In genomic region chr14:54975856-54976255, GRCh38 we compare ENCODE assay signal across 2 cellular contexts.
TF ChIP-seq lines count a peak whose summit lies in the region.

No MANE protein-coding gene starts in this region.

TF ChIP-seq in SK-N-SH, 30 proteins besides CTCF, POLR2A, EP300 and RAD21 (continued from another document):
- no peak for TF ChIP-seq REST (IDR thresholded peaks at IDR 0.05; ENCODE audit: low read depth, low read length)
- no peak for TF ChIP-seq FOSL2 (IDR thresholded peaks at IDR 0.05; ENCODE audit: borderline replicate concordance, low read depth)
- TF ChIP-seq EZH2phosphoT487 (IDR thresholded peaks at IDR 0.05; ENCODE audit: borderline replicate concordance, low read depth), result no peak
- no peak for TF ChIP-seq SMC3 (IDR thresholded peaks at IDR 0.05; ENCODE audit: low read depth, low read length)
- TF ChIP-seq GATA2 (CRISPR knock-in tag; IDR thresholded peaks at IDR 0.05), result no peak
- no peak for TF ChIP-seq ELF1 (IDR thresholded peaks at IDR 0.05)

TF ChIP-seq in SK-N-SH treated with all-trans-retinoic acid at 6 μM for 48 hours, 23 proteins besides CTCF, POLR2A, EP300 and RAD21 (continued from another document):
- TF ChIP-seq, protein P1, sequence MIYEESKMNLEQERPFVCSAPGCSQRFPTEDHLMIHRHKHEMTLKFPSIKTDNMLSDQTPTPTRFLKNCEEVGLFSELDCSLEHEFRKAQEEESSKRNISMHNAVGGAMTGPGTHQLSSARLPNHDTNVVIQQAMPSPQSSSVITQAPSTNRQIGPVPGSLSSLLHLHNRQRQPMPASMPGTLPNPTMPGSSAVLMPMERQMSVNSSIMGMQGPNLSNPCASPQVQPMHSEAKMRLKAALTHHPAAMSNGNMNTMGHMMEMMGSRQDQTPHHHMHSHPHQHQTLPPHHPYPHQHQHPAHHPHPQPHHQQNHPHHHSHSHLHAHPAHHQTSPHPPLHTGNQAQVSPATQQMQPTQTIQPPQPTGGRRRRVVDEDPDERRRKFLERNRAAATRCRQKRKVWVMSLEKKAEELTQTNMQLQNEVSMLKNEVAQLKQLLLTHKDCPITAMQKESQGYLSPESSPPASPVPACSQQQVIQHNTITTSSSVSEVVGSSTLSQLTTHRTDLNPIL (CRISPR knock-in tag; IDR thresholded peaks at IDR 0.05; ENCODE audit: low read depth), result no peak
- TF ChIP-seq TCF4 (CRISPR knock-in tag; IDR thresholded peaks at IDR 0.05; ENCODE audit: borderline replicate concordance) (no peak), ZNF70 (CRISPR knock-in tag; IDR thresholded peaks at IDR 0.05) (no peak), ISL1 (CRISPR knock-in tag; IDR thresholded peaks at IDR 0.05) (no peak), ZFP3 (CRISPR knock-in tag; IDR thresholded peaks at IDR 0.05) (no peak), PPARA (CRISPR knock-in tag; IDR thresholded peaks at IDR 0.05; ENCODE audit: borderline replicate concordance) (no peak)
- TF ChIP-seq, protein P2, sequence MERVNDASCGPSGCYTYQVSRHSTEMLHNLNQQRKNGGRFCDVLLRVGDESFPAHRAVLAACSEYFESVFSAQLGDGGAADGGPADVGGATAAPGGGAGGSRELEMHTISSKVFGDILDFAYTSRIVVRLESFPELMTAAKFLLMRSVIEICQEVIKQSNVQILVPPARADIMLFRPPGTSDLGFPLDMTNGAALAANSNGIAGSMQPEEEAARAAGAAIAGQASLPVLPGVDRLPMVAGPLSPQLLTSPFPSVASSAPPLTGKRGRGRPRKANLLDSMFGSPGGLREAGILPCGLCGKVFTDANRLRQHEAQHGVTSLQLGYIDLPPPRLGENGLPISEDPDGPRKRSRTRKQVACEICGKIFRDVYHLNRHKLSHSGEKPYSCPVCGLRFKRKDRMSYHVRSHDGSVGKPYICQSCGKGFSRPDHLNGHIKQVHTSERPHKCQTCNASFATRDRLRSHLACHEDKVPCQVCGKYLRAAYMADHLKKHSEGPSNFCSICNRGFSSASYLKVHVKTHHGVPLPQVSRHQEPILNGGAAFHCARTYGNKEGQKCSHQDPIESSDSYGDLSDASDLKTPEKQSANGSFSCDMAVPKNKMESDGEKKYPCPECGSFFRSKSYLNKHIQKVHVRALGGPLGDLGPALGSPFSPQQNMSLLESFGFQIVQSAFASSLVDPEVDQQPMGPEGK (CRISPR knock-in tag; IDR thresholded peaks at IDR 0.05; ENCODE audit: borderline replicate concordance), result no peak
- TF ChIP-seq, protein P3, sequence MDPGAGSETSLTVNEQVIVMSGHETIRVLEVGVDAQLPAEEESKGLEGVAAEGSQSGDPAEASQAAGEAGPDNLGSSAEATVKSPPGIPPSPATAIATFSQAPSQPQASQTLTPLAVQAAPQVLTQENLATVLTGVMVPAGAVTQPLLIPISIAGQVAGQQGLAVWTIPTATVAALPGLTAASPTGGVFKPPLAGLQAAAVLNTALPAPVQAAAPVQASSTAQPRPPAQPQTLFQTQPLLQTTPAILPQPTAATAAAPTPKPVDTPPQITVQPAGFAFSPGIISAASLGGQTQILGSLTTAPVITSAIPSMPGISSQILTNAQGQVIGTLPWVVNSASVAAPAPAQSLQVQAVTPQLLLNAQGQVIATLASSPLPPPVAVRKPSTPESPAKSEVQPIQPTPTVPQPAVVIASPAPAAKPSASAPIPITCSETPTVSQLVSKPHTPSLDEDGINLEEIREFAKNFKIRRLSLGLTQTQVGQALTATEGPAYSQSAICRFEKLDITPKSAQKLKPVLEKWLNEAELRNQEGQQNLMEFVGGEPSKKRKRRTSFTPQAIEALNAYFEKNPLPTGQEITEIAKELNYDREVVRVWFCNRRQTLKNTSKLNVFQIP (CRISPR knock-in tag; IDR thresholded peaks at IDR 0.05; ENCODE audit: borderline replicate concordance, low read depth), result no peak
